23 cellular contexts compared by ENCODE assay signal in genomic region chr2:12004713-12005112, GRCh38.
"Had no signal": no experiment of that assay in that cellular context is flagged by ENCODE, and none has a peak within 500 bp of the region (broad histone marks: within the 10 kb centered on the region; RNA-seq: fewer than 3 reads in every experiment).

No MANE protein-coding gene starts in this region.

- H3K9me3 ChIP-seq: Peyer's patch, SJCRH30 had no signal

- FAIRE-seq: HepG2 had no signal

- DNase-seq: IMR-90, Karpas-422, KG1, MM.1S, NCI-H1092 treated with DMSO at 0.1 percent for 48 hours, NCI-H1436, NCI-H187, NCI-H2029, NCI-H2081 treated with DMSO at 0.1 percent for 48 hours, NCI-H2171, NCI-H226, NCI-H446, NCI-H510A, NCI-H524 treated with DMSO at 0.1 percent for 48 hours, NCI-H69, NCI-H774, PC-9, Peyer's patch, SHP77 treated with DMSO at 0.1 percent for 48 hours, SJCRH30 had no signal

- H3K4me3 ChIP-seq: PC-9, Peyer's patch, SJCRH30 had no signal

- H3K27ac ChIP-seq: PC-9, Peyer's patch, SJCRH30 had no signal

- H3K27me3 ChIP-seq: Peyer's patch, SJCRH30 had no signal

- H3K4me2 ChIP-seq: PC-9 had no signal

- H3K36me3 ChIP-seq: Peyer's patch, SJCRH30 had no signal

- ATAC-seq: HepG2, Right ventricle myocardium inferior, SK-N-SH treated with all-trans-retinoic acid at 6 μM for 48 hours had no signal

- H2AFZ ChIP-seq: PC-9 had no signal
